In the genomic region with DNA sequence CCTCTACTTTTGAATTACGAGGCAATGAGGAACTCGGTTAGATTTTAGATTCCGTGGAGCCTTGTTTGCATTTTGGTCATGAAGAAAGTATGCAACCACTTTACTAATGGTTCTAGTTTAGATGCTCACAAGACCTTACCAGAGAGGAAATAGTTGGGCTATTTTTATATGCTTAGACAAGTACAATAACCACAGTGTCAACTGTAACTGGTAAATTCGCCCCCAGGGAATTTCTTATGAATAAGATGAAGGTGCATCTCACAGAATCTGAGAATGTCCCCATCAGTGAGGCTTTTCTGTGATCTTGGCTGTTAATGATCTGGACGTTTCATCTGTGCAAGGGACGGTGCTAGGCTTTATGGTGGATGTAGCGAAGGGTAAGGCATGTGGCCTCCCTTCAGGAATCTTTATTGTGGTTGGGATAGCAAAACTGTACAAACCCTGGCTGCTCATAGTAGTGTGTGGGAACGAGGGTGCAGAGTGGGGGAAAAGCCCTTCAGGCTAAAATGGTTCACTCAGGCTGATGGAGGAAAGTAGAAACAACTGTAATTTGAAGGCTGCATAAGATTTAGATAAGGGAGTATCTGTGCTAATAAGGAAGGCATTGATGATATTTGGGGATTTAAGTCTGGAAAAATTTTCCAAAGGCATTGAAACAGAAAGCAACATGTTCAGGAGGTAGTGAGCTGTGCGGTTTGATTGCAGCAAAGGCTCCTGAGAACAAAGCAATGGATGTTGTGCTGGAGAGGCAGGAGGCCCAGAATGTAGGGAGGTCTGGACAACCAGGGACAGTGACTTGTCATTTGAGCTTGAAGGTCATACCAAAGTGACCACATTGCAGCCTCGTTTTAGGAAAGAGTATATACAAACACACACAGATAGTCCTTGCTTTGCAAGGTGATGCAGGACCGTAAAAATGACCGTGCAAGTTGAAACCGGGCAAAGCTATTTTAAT, we compare ENCODE assay signal across 9 cellular contexts. TPM values are rescaled to one million over a fixed set of nuclear protein-coding genes. Genes with fewer than 3 reads are reported as not detected.
DNase-seq lines count a peak whose midpoint lies in the region; ATAC-seq and TF ChIP-seq lines count a peak whose summit lies in the region.
"Had no signal": no experiment of that assay in that cellular context is flagged by ENCODE, and none has a peak within 500 bp of the region (broad histone marks: within the 10 kb centered on the region; RNA-seq: fewer than 3 reads in every experiment).

No MANE protein-coding gene starts in this region.

- peaks cover 31% of the 10 kb centered on the region for H3K4me1 Mint-ChIP-seq in MCF 10A (ENCODE audit: insufficient read depth, unreplicated experiment)
- peaks cover 51 to 88% of the 10 kb centered on the region in 2 donors for H3K4me1 Mint-ChIP-seq in stimulated activated naive B cell treated with anti-CD40 and anti-IgM and Interleukin-4, amounts not matched to agents 10 μg/mL and 1 μg/mL and 100 μg/mL, for 72 hours

- H3K4me3 Mint-ChIP-seq in MCF 10A (ENCODE audit: unreplicated experiment): no peak overlapping the region
- peak overlapping the region; percentile 87 to 88 for H3K4me3 Mint-ChIP-seq in stimulated activated naive B cell treated with anti-CD40 and anti-IgM and Interleukin-4, amounts not matched to agents 10 μg/mL and 1 μg/mL and 100 μg/mL, for 72 hours

- no peaks in the 10 kb centered on the region for H3K9me3 ChIP-seq in breast epithelium
- no peaks in the 10 kb centered on the region for H3K9me3 ChIP-seq in OCI-LY1 (ENCODE audit: low read length)

- CTCF ChIA-PET in MCF 10A (lab: Yijun Ruan, JAX): interaction anchor here (0.6 to 1.3 kb wide), 3 partner anchors 24 to 37 kb away, joined by 3 to 4 read pairs (median 3); no protein-coding TSS in a partner anchor

- no peak overlapping the region for H3K27ac Mint-ChIP-seq in MCF 10A (ENCODE audit: low read depth, unreplicated experiment)
- H3K27ac Mint-ChIP-seq in stimulated activated naive B cell treated with anti-CD40 and anti-IgM and Interleukin-4, amounts not matched to agents 10 μg/mL and 1 μg/mL and 100 μg/mL, for 72 hours: peak overlapping the region; percentile 96

- TF ChIP-seq CTCF in MCF 10A (IDR thresholded peaks at IDR 0.05; ENCODE audit: unreplicated experiment) (no peak), breast epithelium (IDR thresholded peaks at IDR 0.05) (no peak), OCI-LY1 (IDR thresholded peaks at IDR 0.05; ENCODE audit: low read length) (no peak), epithelial cell of proximal tubule (conservative IDR thresholded peaks at IDR 0.05; ENCODE audit: low read depth, low read length) (no peak), omental fat pad (IDR thresholded peaks at IDR 0.05) (no peak)

- H3K27ac ChIP-seq in breast epithelium: no peak overlapping the region
- peak overlapping the region; percentile 74 for H3K27ac ChIP-seq in OCI-LY1 (ENCODE audit: low read depth, low read length, poor library complexity, severe bottlenecking)

- no peak overlapping the region for H2AFZ ChIP-seq in OCI-LY1 (ENCODE audit: low read length)

- H3K36me3 Mint-ChIP-seq in MCF 10A (ENCODE audit: insufficient read depth, unreplicated experiment): peaks cover 27% of the 10 kb centered on the region
- peaks cover 20 to 31% of the 10 kb centered on the region in 2 donors for H3K36me3 Mint-ChIP-seq in stimulated activated naive B cell treated with anti-CD40 and anti-IgM and Interleukin-4, amounts not matched to agents 10 μg/mL and 1 μg/mL and 100 μg/mL, for 72 hours

- H3F3A ChIP-seq in OCI-LY1 (ENCODE audit: insufficient read depth, low read length): no peaks in the 10 kb centered on the region

- H4K20me1 ChIP-seq in OCI-LY1 (ENCODE audit: insufficient read depth, low read length): peaks cover 4% of the 10 kb centered on the region; the same call in 1 of the 2 replicates

- DNase-seq in MCF 10A (ENCODE audit: unreplicated experiment): peak; percentile 9
- no peak for DNase-seq in breast epithelium (ENCODE audit: low spot score in 2 of 2)
- DNase-seq in epithelial cell of proximal tubule (ENCODE audit: low read depth): peak; percentile 15
- peak; percentile 57 for DNase-seq in stimulated activated naive B cell treated with anti-CD40 and anti-IgM and Interleukin-4, amounts not matched to agents 10 μg/mL and 1 μg/mL and 100 μg/mL, for 72 hours
- DNase-seq in omental fat pad (ENCODE audit: low spot score): no peak
- no peak for DNase-seq in HuH-7 (ENCODE audit: low spot score)

- H3K4me2 ChIP-seq in OCI-LY1 (ENCODE audit: low read length): peak overlapping the region; percentile 65

- no peaks in the 10 kb centered on the region for H3K36me3 ChIP-seq in breast epithelium
- H3K36me3 ChIP-seq in OCI-LY1 (ENCODE audit: insufficient read depth, low read length): peaks cover 6% of the 10 kb centered on the region

- intact Hi-C loops in MCF 10A (cut with micrococcal nuclease): no loop called here
- intact Hi-C loops in breast epithelium (cut with DNase I; ENCODE audit: low total_unique reads): no loop called here

- H3K9ac ChIP-seq in OCI-LY1 (ENCODE audit: low read length): peak overlapping the region; percentile 14

- H3K79me2 ChIP-seq in OCI-LY1 (ENCODE audit: insufficient read depth, low read length): peaks cover 15% of the 10 kb centered on the region

- no peaks in the 10 kb centered on the region for H3K9me3 Mint-ChIP-seq in MCF 10A (ENCODE audit: unreplicated experiment)
- H3K9me3 Mint-ChIP-seq in stimulated activated naive B cell treated with anti-CD40 and anti-IgM and Interleukin-4, amounts not matched to agents 10 μg/mL and 1 μg/mL and 100 μg/mL, for 72 hours: no peaks in the 10 kb centered on the region

- POLR2A ChIA-PET in MCF 10A (lab: Yijun Ruan, JAX): no interaction called here

- H3K4me3 ChIP-seq in breast epithelium (no peak overlapping the region), OCI-LY1 (ENCODE audit: low read depth, low read length, poor library complexity, severe bottlenecking) (peak overlapping the region; percentile 22), epithelial cell of proximal tubule (ENCODE audit: low read depth, low read length) (no peak overlapping the region)

- no peaks in the 10 kb centered on the region for H3K9me2 ChIP-seq in OCI-LY1 (ENCODE audit: low read depth, low read length)

- ATAC-seq in HG02885 (IDR thresholded peaks at IDR 0.05; ENCODE audit: poor library complexity, unreplicated experiment): peak; percentile 92
- ATAC-seq in stimulated activated naive B cell treated with anti-CD40 and anti-IgM and Interleukin-4, amounts not matched to agents 10 μg/mL and 1 μg/mL and 100 μg/mL, for 72 hours (replicated peaks): peak; percentile 86 to 90
- ATAC-seq in omental fat pad (ENCODE audit: low FRiP score): no peak

- no peaks in the 10 kb centered on the region for H3K27me3 Mint-ChIP-seq in MCF 10A (ENCODE audit: insufficient read depth, unreplicated experiment)
- H3K27me3 Mint-ChIP-seq in stimulated activated naive B cell treated with anti-CD40 and anti-IgM and Interleukin-4, amounts not matched to agents 10 μg/mL and 1 μg/mL and 100 μg/mL, for 72 hours: no peaks in the 10 kb centered on the region

- BruUV-seq in MCF 10A (replicated peaks; lab: Mats Ljungman, UMichigan): no TSS peak

- H3K27me3 ChIP-seq in breast epithelium: no peaks in the 10 kb centered on the region
- H3K27me3 ChIP-seq in OCI-LY1 (ENCODE audit: insufficient read depth, low read length): 0 out of 2 replicates have a peak, but pooled peaks cover 4% of the 10 kb centered on the region

- H3K4me1 ChIP-seq in breast epithelium (no peaks in the 10 kb centered on the region), OCI-LY1 (ENCODE audit: insufficient read depth, low read length, severe bottlenecking) (peaks cover 70% of the 10 kb centered on the region)

- no peak for TF ChIP-seq POLR2A in breast epithelium (IDR thresholded peaks at IDR 0.05)

RNA-seq across cellular contexts. Expression of a gene that starts 28.4 kb away (rescaled TPM):
- 74.7 and 78.3 TPM in 2 replicates for total RNA-seq in MCF 10A (2022)
- 10 to 100 TPM; 64.6 to 72.8 (median 65.1) TPM for total RNA-seq in breast epithelium
- total RNA-seq in epithelial cell of proximal tubule: 52.7 and 63.9 TPM in 2 replicates
- total RNA-seq in omental fat pad: 10 to 100 TPM; 41.8 to 51.0 (median 45.5) TPM

RNA-seq across cellular contexts. Expression of a gene that starts 29.2 kb away (rescaled TPM):
- total RNA-seq in MCF 10A (2022) (not detected in 2 replicates), breast epithelium (under 1 TPM in 1 of 3 donors, not detected in 2; 0.32 TPM), epithelial cell of proximal tubule (not detected in 2 replicates), omental fat pad (under 1 TPM in 1 of 4 donors, not detected in 3; 0.36 TPM)
- total RNA-seq: glomerular endothelial cell had no signal

Comparison
In these comparisons a context has a peak if more than half of its experiments do, and no peak if none do; other contexts are left out.
1. DNase-seq: peak in MCF 10A (single experiment), epithelial cell of proximal tubule (single experiment) and stimulated activated naive B cell treated with anti-CD40 and anti-IgM and Interleukin-4, amounts not matched to agents 10 μg/mL and 1 μg/mL and 100 μg/mL, for 72 hours (single experiment); none in breast epithelium (0 of 2), omental fat pad (single experiment) and HuH-7 (single experiment).